Comparison of ENCODE assay signal across 10 cellular contexts in the genomic region with DNA sequence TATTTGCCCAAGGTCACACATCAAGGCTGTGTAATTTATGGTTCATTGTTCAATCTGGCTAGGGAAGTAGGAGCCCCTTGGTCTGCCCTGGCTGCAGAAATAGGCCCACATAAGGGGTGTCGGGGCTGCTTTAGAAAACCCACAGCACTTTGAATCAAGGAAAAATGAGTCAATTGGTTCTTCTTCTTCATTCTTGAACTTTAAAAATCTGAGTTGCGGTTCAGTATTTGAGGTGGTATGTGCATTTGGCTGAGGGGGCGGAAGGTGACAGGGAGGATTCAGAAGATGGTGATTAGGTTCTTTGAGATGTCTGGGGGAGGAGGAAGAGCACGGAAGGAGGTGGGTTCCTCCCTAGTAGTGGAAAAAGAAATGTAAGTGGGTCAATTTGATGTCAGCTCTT.
DNase-seq lines count a peak whose midpoint lies in the region; ATAC-seq, FAIRE-seq and TF ChIP-seq lines count a peak whose summit lies in the region.
"Had no signal": no experiment of that assay in that cellular context is flagged by ENCODE, and none has a peak within 500 bp of the region (broad histone marks: within the 10 kb centered on the region; RNA-seq: fewer than 3 reads in every experiment).

No MANE protein-coding gene starts in this region.

- H3K4me3 ChIP-seq in small intestine (ENCODE audit: low read depth in 1 of 2, low read length in 2 of 2) (no peak overlapping the region), uterus (no peak overlapping the region), upper lobe of left lung (no peak overlapping the region)

- H3K9me3 ChIP-seq in small intestine (ENCODE audit: control insufficient read depth, low read depth): no peaks in the 10 kb centered on the region
- no peaks in the 10 kb centered on the region for H3K9me3 ChIP-seq in uterus
- no peaks in the 10 kb centered on the region for H3K9me3 ChIP-seq in upper lobe of left lung

- TF ChIP-seq POLR2A in uterus (IDR thresholded peaks at IDR 0.05) (no peak), upper lobe of left lung (IDR thresholded peaks at IDR 0.05) (no peak)

- intact Hi-C loops in uterus (cut with DNase I; ENCODE audit: low total_unique reads): no loop called here

- TF ChIP-seq CTCF in GM10266 (IDR thresholded peaks at IDR 0.05; ENCODE audit: control insufficient read depth, insufficient read depth, low read depth, missing control alignments) (no peak), uterus (IDR thresholded peaks at IDR 0.05) (no peak), upper lobe of left lung (IDR thresholded peaks at IDR 0.05) (no peak)

- H3K36me3 ChIP-seq in small intestine (ENCODE audit: control insufficient read depth in 2 of 2, insufficient read depth in 2 of 2, low read length in 2 of 2) (no peaks in the 10 kb centered on the region), uterus (no peaks in the 10 kb centered on the region), upper lobe of left lung (no peaks in the 10 kb centered on the region)

- DNase-seq in GM10266 (ENCODE audit: extremely low spot score) (peak; percentile 34), small intestine (no peak), uterus (no peak), upper lobe of left lung (no peak)
- DNase-seq in activated CD8-positive, alpha-beta memory T cell treated with anti-CD3 and anti-CD28 coated beads, Interleukin-2, amount 50 U/mL, for 48 hours: peak; percentile 62
- DNase-seq in stimulated activated CD4-positive, alpha-beta T cell treated with anti-CD3 and anti-CD28 coated beads, Interleukin-15, amount 100 ng/mL, for 24 hours: peak; percentile 79
- DNase-seq: Calu3, natural killer cell had no signal

- 74 to 77% (median 75%) methylated on average over 4 of the region's 4 CpGs for WGBS in small intestine, 3 donors
- 82 to 86% methylated on average over 4 of the region's 4 CpGs for WGBS in upper lobe of left lung, 2 donors

- FAIRE-seq in small intestine (lab: Jason Lieb, UNC): no peak

- TF ChIP-seq EP300 in upper lobe of left lung (IDR thresholded peaks at IDR 0.05): no peak

- no peaks in the 10 kb centered on the region for H3K4me1 ChIP-seq in small intestine (ENCODE audit: control insufficient read depth in 2 of 2, insufficient read depth in 1 of 2, low read depth in 1 of 2, low read length in 1 of 2)
- H3K4me1 ChIP-seq in uterus: no peaks in the 10 kb centered on the region
- peaks cover 3 to 16% (median 9%) of the 10 kb centered on the region in 4 donors for H3K4me1 ChIP-seq in upper lobe of left lung

- ATAC-seq in HG02759 (IDR thresholded peaks at IDR 0.05; ENCODE audit: unreplicated experiment) (peak; percentile 39), GM21576 (IDR thresholded peaks at IDR 0.05; ENCODE audit: unreplicated experiment) (no peak), upper lobe of left lung (ENCODE audit: low FRiP score in 2 of 2) (no peak)
- ATAC-seq: natural killer cell had no signal

- H3K27me3 ChIP-seq in small intestine (ENCODE audit: control insufficient read depth in 2 of 2, insufficient read depth in 2 of 2, low read length in 2 of 2): no peaks in the 10 kb centered on the region
- no peaks in the 10 kb centered on the region for H3K27me3 ChIP-seq in uterus
- H3K27me3 ChIP-seq in upper lobe of left lung: no peaks in the 10 kb centered on the region

- H3K27ac ChIP-seq in small intestine (ENCODE audit: low read depth in 1 of 2, low read length in 1 of 2) (no peak overlapping the region), uterus (no peak overlapping the region), upper lobe of left lung (no peak overlapping the region)

Comparison
In these comparisons a context has a peak if more than half of its experiments do, and no peak if none do; other contexts are left out.
1. DNase-seq: peak in GM10266 (single experiment), activated CD8-positive, alpha-beta memory T cell treated with anti-CD3 and anti-CD28 coated beads, Interleukin-2, amount 50 U/mL, for 48 hours (single experiment) and stimulated activated CD4-positive, alpha-beta T cell treated with anti-CD3 and anti-CD28 coated beads, Interleukin-15, amount 100 ng/mL, for 24 hours (single experiment); none in small intestine (single experiment), uterus (0 of 2) and upper lobe of left lung (0 of 2).